Comparison of ENCODE assay signal across 21 cellular contexts in the genomic region with DNA sequence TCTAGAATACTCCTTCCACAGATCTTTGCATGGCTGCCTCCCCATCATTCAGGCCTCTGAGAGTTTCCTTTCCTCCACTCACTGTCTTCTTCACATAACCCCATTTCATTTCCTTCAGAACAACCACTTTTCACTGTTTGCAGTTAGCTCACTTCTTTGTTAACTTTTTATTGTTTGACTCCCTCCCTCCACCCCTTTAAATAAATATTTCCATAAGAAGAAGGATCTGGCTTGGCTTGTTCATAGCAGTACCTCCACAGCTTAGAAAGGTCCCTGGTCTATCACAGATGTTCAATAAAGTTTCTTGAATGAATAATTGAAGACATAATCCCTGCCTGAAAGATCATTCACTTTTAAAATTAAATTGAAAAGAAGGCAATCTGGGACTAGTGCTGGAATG.
"Had no signal": no experiment of that assay in that cellular context is flagged by ENCODE, and none has a peak within 500 bp of the region (broad histone marks: within the 10 kb centered on the region; RNA-seq: fewer than 3 reads in every experiment).

No MANE protein-coding gene starts in this region.

- H3K4me2 ChIP-seq: PC-9 had no signal

- H3K4me3 ChIP-seq: adrenal gland, PC-9 had no signal

- H3K36me3 ChIP-seq: adrenal gland, WERI-Rb-1 had no signal

- H3K27ac ChIP-seq: adrenal gland, PC-9, WERI-Rb-1 had no signal

- H3K9me3 ChIP-seq: adrenal gland had no signal

- ATAC-seq: activated CD4-positive, alpha-beta T cell treated with anti-CD3 and anti-CD28 coated beads for 36 hours; activated T-cell treated with anti-CD3 and anti-CD28 coated beads, Interleukin-2, amount 50 U/mL, for 72 hours had no signal

- H3K4me1 ChIP-seq: adrenal gland had no signal

- DNase-seq: activated CD4-positive, alpha-beta memory T cell treated with anti-CD3 and anti-CD28 coated beads, Interleukin-2, amount 10 ng/mL, durations not matched to agents 7 days and 5 days; activated CD4-positive, alpha-beta T cell treated with anti-CD3 and anti-CD28 coated beads for 36 hours; activated CD4-positive, alpha-beta T cell treated with anti-CD3 and anti-CD28 coated beads, Interleukin-2, amount 50 U/mL, for 1 hour; activated gamma-delta T cell treated with Interleukin-2 at 50 U/mL for 16 hours; activated naive CD4-positive, alpha-beta T cell treated with anti-CD3 and anti-CD28 coated beads, Interleukin-2, amount 50 U/mL, for 16 hours; activated naive CD8-positive, alpha-beta T cell treated with anti-CD3 and anti-CD28 coated beads, Interleukin-2, amount 10 ng/mL, durations not matched to agents 7 days and 5 days; activated T-cell treated with anti-CD3 and anti-CD28 coated beads, Interleukin-2, amount 50 U/mL, for 72 hours; adrenal gland; anterior cingulate cortex; cerebellar nuclear complex; KG1; NCI-H1092; NCI-H1417; NCI-H1930; NCI-H345; NCI-H510A treated with DMSO at 0.1 percent for 48 hours; PC-9; SHP77 treated with DMSO at 0.1 percent for 48 hours; T-helper 2 cell; T1000; WERI-Rb-1 had no signal

- H3K27me3 ChIP-seq: adrenal gland had no signal

- H2AFZ ChIP-seq: PC-9 had no signal
